Comparison of ENCODE assay signal across 1 cellular context in the genomic region with DNA sequence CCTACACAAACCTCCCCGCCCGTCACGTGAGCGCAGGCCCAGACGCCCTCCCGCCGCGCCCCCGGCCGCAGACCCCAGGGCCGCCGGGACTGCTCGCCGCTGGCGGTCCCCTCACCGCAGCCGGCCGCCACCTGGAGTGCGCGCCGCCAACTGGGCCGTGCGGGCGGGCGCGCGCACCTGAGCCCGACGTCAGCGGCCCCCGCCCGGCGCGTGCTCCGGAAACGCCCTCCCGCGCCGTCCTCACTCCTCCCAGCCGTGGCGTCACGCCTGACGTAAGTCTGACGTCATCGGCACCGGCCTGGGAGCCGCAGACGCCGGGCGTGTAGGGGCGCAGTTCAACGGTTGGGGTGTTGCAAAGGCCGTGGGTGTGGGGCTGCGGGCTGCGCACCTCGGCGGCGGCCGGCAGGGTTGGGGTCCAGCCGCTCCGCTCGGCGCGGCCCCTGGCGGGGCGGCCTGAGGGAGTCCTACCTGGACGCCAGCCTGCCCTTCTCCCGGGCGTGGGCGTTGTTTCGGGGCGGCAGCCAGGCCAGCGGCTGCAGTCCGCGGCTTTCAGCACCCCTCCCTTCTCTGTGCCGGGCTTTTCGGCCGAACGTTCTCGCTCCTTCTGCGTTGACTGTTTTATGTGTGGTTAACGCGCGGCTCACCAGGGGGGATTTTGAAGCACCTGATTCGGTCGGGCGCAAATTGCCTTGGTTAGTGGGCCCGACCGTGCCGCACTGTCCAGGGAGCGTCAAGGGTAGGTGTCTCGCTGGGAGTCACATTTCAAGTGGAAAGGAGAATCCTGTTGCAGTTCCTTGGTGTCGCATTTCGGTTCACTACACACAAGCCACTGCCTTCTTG.
TF ChIP-seq lines count a peak whose summit lies in the region.

TSS of gene JOSD1 (minus strand) at position 155 of the 840 bp plus-strand sequence. CDS start 956 bp downstream, outside the sequence.

TF ChIP-seq in HEK293, 187 proteins besides CTCF, POLR2A, EP300 and RAD21 (continued from another document and continues in another):
- no peak for TF ChIP-seq AEBP2 (tag by site-specific recombination; IDR thresholded peaks at IDR 0.05; ENCODE audit: borderline replicate concordance)
- no peak for TF ChIP-seq ZNF404 (tag by site-specific recombination; IDR thresholded peaks at IDR 0.05)
- TF ChIP-seq ZNF843 (tag by site-specific recombination; IDR thresholded peaks at IDR 0.05): peak; percentile 57; the same call in 1 of the 2 replicates
- TF ChIP-seq, protein P1, sequence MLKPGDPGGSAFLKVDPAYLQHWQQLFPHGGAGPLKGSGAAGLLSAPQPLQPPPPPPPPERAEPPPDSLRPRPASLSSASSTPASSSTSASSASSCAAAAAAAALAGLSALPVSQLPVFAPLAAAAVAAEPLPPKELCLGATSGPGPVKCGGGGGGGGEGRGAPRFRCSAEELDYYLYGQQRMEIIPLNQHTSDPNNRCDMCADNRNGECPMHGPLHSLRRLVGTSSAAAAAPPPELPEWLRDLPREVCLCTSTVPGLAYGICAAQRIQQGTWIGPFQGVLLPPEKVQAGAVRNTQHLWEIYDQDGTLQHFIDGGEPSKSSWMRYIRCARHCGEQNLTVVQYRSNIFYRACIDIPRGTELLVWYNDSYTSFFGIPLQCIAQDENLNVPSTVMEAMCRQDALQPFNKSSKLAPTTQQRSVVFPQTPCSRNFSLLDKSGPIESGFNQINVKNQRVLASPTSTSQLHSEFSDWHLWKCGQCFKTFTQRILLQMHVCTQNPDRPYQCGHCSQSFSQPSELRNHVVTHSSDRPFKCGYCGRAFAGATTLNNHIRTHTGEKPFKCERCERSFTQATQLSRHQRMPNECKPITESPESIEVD (tag by site-specific recombination; IDR thresholded peaks at IDR 0.05): 0 out of 2 replicates have a peak, but pooled peaks have one; percentile 18
- TF ChIP-seq, protein P2, sequence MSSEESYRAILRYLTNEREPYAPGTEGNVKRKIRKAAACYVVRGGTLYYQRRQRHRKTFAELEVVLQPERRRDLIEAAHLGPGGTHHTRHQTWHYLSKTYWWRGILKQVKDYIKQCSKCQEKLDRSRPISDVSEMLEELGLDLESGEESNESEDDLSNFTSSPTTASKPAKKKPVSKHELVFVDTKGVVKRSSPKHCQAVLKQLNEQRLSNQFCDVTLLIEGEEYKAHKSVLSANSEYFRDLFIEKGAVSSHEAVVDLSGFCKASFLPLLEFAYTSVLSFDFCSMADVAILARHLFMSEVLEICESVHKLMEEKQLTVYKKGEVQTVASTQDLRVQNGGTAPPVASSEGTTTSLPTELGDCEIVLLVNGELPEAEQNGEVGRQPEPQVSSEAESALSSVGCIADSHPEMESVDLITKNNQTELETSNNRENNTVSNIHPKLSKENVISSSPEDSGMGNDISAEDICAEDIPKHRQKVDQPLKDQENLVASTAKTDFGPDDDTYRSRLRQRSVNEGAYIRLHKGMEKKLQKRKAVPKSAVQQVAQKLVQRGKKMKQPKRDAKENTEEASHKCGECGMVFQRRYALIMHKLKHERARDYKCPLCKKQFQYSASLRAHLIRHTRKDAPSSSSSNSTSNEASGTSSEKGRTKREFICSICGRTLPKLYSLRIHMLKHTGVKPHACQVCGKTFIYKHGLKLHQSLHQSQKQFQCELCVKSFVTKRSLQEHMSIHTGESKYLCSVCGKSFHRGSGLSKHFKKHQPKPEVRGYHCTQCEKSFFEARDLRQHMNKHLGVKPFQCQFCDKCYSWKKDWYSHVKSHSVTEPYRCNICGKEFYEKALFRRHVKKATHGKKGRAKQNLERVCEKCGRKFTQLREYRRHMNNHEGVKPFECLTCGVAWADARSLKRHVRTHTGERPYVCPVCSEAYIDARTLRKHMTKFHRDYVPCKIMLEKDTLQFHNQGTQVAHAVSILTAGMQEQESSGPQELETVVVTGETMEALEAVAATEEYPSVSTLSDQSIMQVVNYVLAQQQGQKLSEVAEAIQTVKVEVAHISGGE (tag by site-specific recombination; conservative IDR thresholded peaks at IDR 0.05; ENCODE audit: low read depth): peak; percentile 33; the same call in 1 of the 2 replicates
- TF ChIP-seq ZNF148 (tag by site-specific recombination; IDR thresholded peaks at IDR 0.05; ENCODE audit: borderline replicate concordance): peak; percentile 56; the same call in 1 of the 2 replicates
- TF ChIP-seq ZNF433 (tag by site-specific recombination; IDR thresholded peaks at IDR 0.05; ENCODE audit: low read depth): no peak
- TF ChIP-seq ZNF48 (tag by site-specific recombination; IDR thresholded peaks at IDR 0.05): no peak
- TF ChIP-seq ZNF529 (tag by site-specific recombination; IDR thresholded peaks at IDR 0.05; ENCODE audit: insufficient replicate concordance): peak; percentile 8
- TF ChIP-seq ZNF600 (tag by site-specific recombination; IDR thresholded peaks at IDR 0.05): peak; percentile 64; the same call in 1 of the 2 replicates
- TF ChIP-seq, protein P3, sequence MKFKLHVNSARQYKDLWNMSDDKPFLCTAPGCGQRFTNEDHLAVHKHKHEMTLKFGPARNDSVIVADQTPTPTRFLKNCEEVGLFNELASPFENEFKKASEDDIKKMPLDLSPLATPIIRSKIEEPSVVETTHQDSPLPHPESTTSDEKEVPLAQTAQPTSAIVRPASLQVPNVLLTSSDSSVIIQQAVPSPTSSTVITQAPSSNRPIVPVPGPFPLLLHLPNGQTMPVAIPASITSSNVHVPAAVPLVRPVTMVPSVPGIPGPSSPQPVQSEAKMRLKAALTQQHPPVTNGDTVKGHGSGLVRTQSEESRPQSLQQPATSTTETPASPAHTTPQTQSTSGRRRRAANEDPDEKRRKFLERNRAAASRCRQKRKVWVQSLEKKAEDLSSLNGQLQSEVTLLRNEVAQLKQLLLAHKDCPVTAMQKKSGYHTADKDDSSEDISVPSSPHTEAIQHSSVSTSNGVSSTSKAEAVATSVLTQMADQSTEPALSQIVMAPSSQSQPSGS (tag by site-specific recombination; IDR thresholded peaks at IDR 0.05; ENCODE audit: low read depth): peak; percentile 98
- no peak; the same call in 1 of the 2 replicates for TF ChIP-seq YY2 (tag by site-specific recombination; IDR thresholded peaks at IDR 0.05)
- no peak; the same call in 1 of the 2 replicates for TF ChIP-seq YY1 (tag by site-specific recombination; IDR thresholded peaks at IDR 0.05)
- TF ChIP-seq, protein P4, sequence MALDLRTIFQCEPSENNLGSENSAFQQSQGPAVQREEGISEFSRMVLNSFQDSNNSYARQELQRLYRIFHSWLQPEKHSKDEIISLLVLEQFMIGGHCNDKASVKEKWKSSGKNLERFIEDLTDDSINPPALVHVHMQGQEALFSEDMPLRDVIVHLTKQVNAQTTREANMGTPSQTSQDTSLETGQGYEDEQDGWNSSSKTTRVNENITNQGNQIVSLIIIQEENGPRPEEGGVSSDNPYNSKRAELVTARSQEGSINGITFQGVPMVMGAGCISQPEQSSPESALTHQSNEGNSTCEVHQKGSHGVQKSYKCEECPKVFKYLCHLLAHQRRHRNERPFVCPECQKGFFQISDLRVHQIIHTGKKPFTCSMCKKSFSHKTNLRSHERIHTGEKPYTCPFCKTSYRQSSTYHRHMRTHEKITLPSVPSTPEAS (tag by site-specific recombination; IDR thresholded peaks at IDR 0.05): no peak
- no peak for TF ChIP-seq ZNF292 (tag by site-specific recombination; IDR thresholded peaks at IDR 0.05; ENCODE audit: borderline replicate concordance, low read depth)
- no peak for TF ChIP-seq ZNF654 (tag by site-specific recombination; IDR thresholded peaks at IDR 0.05; ENCODE audit: low read depth)
- peak; percentile 92; the same call in 1 of the 2 replicates for TF ChIP-seq GLI4 (tag by site-specific recombination; IDR thresholded peaks at IDR 0.05)
- TF ChIP-seq ZNF660 (tag by site-specific recombination; IDR thresholded peaks at IDR 0.05): peak; percentile 84
- no peak for TF ChIP-seq ZNF350 (tag by site-specific recombination; IDR thresholded peaks at IDR 0.05)
- TF ChIP-seq ZNF335 (tag by site-specific recombination; conservative IDR thresholded peaks at IDR 0.05): peak; percentile 83
- no peak for TF ChIP-seq ZNF596 (tag by site-specific recombination; IDR thresholded peaks at IDR 0.05)
- TF ChIP-seq ZBTB21 (tag by site-specific recombination; IDR thresholded peaks at IDR 0.05): peak; percentile 99
- peak; percentile 94 for TF ChIP-seq ZNF394 (tag by site-specific recombination; IDR thresholded peaks at IDR 0.05; ENCODE audit: borderline replicate concordance)
- no peak for TF ChIP-seq ZNF426 (tag by site-specific recombination; IDR thresholded peaks at IDR 0.05)
- TF ChIP-seq TSHZ1 (tag by site-specific recombination; IDR thresholded peaks at IDR 0.05; ENCODE audit: borderline replicate concordance): peak; percentile 80
- peak; percentile 95 for TF ChIP-seq ZSCAN23 (tag by site-specific recombination; IDR thresholded peaks at IDR 0.05)
- peak; percentile 99 for TF ChIP-seq ZEB2 (tag by site-specific recombination; IDR thresholded peaks at IDR 0.05)
- TF ChIP-seq BCL11B (tag by site-specific recombination; IDR thresholded peaks at IDR 0.05; ENCODE audit: low read depth): peak; percentile 96
- 0 out of 2 replicates have a peak, but pooled peaks have one; percentile 58 for TF ChIP-seq ZNF701 (tag by site-specific recombination; IDR thresholded peaks at IDR 0.05)
- peak; percentile 63 for TF ChIP-seq ZNF76 (tag by site-specific recombination; IDR thresholded peaks at IDR 0.05; ENCODE audit: borderline replicate concordance, low read depth)
- no peak for TF ChIP-seq ZNF223 (tag by site-specific recombination; IDR thresholded peaks at IDR 0.05)
- TF ChIP-seq ZNF133 (tag by site-specific recombination; IDR thresholded peaks at IDR 0.05): no peak; the same call in 1 of the 2 replicates
- TF ChIP-seq ZFHX2 (tag by site-specific recombination; conservative IDR thresholded peaks at IDR 0.05): peak; percentile 95
- TF ChIP-seq ZNF514 (tag by site-specific recombination; IDR thresholded peaks at IDR 0.05): no peak
- TF ChIP-seq ZNF239 (tag by site-specific recombination; IDR thresholded peaks at IDR 0.05): no peak
- TF ChIP-seq ZNF280C (tag by site-specific recombination; IDR thresholded peaks at IDR 0.05): no peak
- TF ChIP-seq ZNF391 (tag by site-specific recombination; IDR thresholded peaks at IDR 0.05; ENCODE audit: borderline replicate concordance, low read depth): peak; percentile 78
- peak; percentile 86 for TF ChIP-seq ZIC2 (tag by site-specific recombination; IDR thresholded peaks at IDR 0.05)
- TF ChIP-seq ZSCAN30 (tag by site-specific recombination; IDR thresholded peaks at IDR 0.05): peak; percentile 72
